1 cellular context compared by ENCODE assay signal in the genomic region with DNA sequence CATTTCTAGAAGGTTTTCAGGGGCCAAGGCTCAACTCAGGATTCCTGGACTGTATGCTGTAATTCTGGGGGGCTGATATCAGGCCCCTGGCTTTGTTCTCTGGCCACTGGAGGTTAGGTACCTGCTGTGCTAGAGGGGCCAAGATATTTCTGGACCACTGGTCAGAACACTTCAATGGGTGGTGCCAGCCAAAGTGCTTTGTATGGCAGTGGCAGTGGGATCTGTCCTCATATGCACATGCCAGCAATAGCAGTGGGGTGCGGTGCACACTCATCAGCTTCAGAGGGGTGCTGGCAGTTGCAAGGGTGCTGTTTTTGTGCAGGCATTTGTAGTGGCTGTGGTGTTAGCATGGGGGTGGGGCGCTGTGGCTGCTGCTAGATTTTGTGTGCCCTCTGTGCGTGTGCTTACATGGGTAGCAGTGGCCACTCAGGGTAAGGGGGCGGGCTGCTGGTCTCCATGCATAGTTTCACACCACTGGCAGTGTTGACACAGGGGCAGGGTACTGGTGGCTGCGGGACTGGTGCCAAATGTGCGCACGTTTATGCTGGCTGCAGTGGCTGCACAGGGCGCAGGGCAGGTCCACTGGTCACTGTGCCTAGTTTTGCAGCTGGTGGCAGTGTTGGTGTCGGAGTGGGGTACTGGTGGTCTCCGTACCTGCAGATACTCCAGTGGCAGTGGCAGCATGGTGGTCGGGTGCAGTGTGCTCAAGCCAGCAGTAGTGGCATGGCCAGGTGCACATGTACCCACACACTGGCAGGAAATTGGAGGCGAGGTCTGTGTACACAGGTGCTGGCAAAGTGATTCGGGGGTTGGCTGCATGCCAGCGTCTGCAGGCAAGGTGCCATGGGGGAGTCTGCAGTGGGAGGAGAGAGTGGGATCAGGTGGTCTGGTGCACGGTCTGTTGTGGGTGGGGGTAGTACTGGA.
TF ChIP-seq lines count a peak whose summit lies in the region.

No MANE protein-coding gene starts in this region.

TF ChIP-seq in GM23338, 12 proteins besides CTCF, POLR2A, EP300 and RAD21 (continued from another document):
- TF ChIP-seq, protein P1, sequence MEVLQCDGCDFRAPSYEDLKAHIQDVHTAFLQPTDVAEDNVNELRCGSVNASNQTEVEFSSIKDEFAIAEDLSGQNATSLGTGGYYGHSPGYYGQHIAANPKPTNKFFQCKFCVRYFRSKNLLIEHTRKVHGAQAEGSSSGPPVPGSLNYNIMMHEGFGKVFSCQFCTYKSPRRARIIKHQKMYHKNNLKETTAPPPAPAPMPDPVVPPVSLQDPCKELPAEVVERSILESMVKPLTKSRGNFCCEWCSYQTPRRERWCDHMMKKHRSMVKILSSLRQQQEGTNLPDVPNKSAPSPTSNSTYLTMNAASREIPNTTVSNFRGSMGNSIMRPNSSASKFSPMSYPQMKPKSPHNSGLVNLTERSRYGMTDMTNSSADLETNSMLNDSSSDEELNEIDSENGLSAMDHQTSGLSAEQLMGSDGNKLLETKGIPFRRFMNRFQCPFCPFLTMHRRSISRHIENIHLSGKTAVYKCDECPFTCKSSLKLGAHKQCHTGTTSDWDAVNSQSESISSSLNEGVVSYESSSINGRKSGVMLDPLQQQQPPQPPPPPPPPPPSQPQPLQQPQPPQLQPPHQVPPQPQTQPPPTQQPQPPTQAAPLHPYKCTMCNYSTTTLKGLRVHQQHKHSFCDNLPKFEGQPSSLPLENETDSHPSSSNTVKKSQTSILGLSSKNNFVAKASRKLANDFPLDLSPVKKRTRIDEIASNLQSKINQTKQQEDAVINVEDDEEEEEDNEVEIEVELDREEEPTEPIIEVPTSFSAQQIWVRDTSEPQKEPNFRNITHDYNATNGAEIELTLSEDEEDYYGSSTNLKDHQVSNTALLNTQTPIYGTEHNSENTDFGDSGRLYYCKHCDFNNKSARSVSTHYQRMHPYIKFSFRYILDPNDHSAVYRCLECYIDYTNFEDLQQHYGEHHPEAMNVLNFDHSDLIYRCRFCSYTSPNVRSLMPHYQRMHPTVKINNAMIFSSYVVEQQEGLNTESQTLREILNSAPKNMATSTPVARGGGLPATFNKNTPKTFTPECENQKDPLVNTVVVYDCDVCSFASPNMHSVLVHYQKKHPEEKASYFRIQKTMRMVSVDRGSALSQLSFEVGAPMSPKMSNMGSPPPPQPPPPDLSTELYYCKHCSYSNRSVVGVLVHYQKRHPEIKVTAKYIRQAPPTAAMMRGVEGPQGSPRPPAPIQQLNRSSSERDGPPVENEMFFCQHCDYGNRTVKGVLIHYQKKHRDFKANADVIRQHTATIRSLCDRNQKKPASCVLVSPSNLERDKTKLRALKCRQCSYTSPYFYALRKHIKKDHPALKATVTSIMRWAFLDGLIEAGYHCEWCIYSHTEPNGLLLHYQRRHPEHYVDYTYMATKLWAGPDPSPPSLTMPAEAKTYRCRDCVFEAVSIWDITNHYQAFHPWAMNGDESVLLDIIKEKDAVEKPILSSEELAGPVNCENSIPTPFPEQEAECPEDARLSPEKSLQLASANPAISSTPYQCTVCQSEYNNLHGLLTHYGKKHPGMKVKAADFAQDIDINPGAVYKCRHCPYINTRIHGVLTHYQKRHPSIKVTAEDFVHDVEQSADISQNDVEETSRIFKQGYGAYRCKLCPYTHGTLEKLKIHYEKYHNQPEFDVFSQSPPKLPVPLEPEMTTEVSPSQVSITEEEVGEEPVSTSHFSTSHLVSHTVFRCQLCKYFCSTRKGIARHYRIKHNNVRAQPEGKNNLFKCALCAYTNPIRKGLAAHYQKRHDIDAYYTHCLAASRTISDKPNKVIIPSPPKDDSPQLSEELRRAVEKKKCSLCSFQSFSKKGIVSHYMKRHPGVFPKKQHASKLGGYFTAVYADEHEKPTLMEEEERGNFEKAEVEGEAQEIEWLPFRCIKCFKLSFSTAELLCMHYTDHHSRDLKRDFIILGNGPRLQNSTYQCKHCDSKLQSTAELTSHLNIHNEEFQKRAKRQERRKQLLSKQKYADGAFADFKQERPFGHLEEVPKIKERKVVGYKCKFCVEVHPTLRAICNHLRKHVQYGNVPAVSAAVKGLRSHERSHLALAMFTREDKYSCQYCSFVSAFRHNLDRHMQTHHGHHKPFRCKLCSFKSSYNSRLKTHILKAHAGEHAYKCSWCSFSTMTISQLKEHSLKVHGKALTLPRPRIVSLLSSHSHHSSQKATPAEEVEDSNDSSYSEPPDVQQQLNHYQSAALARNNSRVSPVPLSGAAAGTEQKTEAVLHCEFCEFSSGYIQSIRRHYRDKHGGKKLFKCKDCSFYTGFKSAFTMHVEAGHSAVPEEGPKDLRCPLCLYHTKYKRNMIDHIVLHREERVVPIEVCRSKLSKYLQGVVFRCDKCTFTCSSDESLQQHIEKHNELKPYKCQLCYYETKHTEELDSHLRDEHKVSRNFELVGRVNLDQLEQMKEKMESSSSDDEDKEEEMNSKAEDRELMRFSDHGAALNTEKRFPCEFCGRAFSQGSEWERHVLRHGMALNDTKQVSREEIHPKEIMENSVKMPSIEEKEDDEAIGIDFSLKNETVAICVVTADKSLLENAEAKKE (CRISPR knock-in tag; IDR thresholded peaks at IDR 0.05): no peak
- no peak for TF ChIP-seq EZH2 (IDR thresholded peaks at IDR 0.05; ENCODE audit: low read depth, unreplicated experiment)
- no peak for TF ChIP-seq JUNB (IDR thresholded peaks at IDR 0.05; ENCODE audit: unreplicated experiment)
- no peak for TF ChIP-seq POLR2AphosphoS5 (IDR thresholded peaks at IDR 0.05; ENCODE audit: low read depth)
